14 cellular contexts compared by ENCODE assay signal in the genomic region with DNA sequence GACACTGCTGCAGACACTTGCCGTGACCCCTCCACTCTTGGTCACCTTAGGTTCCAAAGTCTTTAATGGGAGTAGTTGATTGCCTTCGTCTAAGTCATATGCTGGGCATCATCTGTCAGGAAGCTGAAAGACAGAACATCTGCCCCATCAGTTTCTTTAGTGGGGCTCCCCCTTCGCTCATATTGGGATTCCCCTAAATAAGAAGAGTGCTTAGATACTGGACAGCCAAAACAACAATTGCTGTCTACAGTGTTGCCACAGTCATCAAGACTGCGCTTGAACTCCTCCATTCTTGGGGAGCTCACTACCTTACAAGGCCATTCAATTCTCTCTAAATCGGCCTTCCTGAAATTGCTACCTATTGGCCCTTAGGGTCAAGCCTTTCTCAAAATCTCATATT. TPM values are rescaled to one million over a fixed set of nuclear protein-coding genes. Genes with fewer than 3 reads are reported as not detected.
A peak's percentile ranks its signal among the peaks of the same experiment; 100 is the strongest.
DNase-seq lines count a peak whose midpoint lies in the region; ATAC-seq and TF ChIP-seq lines count a peak whose summit lies in the region.
"Had no signal": no experiment of that assay in that cellular context is flagged by ENCODE, and none has a peak within 500 bp of the region (broad histone marks: within the 10 kb centered on the region; RNA-seq: fewer than 3 reads in every experiment).

No MANE protein-coding gene starts in this region.

- intact Hi-C loops in Right ventricle myocardium superior (cut with DNase I) = no loop called here

- H3K27me3 ChIP-seq in osteoblast (ENCODE audit: insufficient read depth, low read length) = no peaks in the 10 kb centered on the region
- H3K27me3 ChIP-seq: SJSA1, thyroid gland had no signal

- TF ChIP-seq CTCF in osteoblast (IDR thresholded peaks at IDR 0.05; ENCODE audit: extremely low read depth, low read depth, low read length) = no peak

- no peak overlapping the region for H3K4me2 ChIP-seq in osteoblast (ENCODE audit: insufficient read depth, low read length)

- H3K4me1 ChIP-seq in osteoblast (ENCODE audit: insufficient read depth, low read length) = peaks cover 31% of the 10 kb centered on the region
- H3K4me1 ChIP-seq: thyroid gland had no signal

- peak overlapping the region; percentile 82 to 96 (median 87) for H3K27ac Mint-ChIP-seq in IgD-negative memory B cell
- H3K27ac Mint-ChIP-seq in T-helper 2 cell treated with Interferon-gamma antibody and Interleukin-4, amounts not matched to agents 5 μg/mL and 100 μg/mL, for 36 hours = no peak overlapping the region

- H3K36me3 Mint-ChIP-seq in IgD-negative memory B cell = no peaks in the 10 kb centered on the region
- no peaks in the 10 kb centered on the region for H3K36me3 Mint-ChIP-seq in T-helper 2 cell treated with Interferon-gamma antibody and Interleukin-4, amounts not matched to agents 5 μg/mL and 100 μg/mL, for 36 hours (ENCODE audit: low read depth)

- no peak overlapping the region for H3K27ac ChIP-seq in osteoblast (ENCODE audit: low read depth, low read length)
- H3K27ac ChIP-seq: esophagus muscularis mucosa, SJSA1, thyroid gland had no signal

- peaks cover 76% of the 10 kb centered on the region for H3K79me2 ChIP-seq in osteoblast (ENCODE audit: insufficient read depth, low read length)

- peaks cover 1% of the 10 kb centered on the region for H3K27me3 Mint-ChIP-seq in IgD-negative memory B cell
- H3K27me3 Mint-ChIP-seq in T-helper 2 cell treated with Interferon-gamma antibody and Interleukin-4, amounts not matched to agents 5 μg/mL and 100 μg/mL, for 36 hours (ENCODE audit: low read depth) = peaks cover 2% of the 10 kb centered on the region

- peak overlapping the region in 1 of 4 donors; percentile 77 for H3K4me3 Mint-ChIP-seq in IgD-negative memory B cell
- no peak overlapping the region for H3K4me3 Mint-ChIP-seq in T-helper 2 cell treated with Interferon-gamma antibody and Interleukin-4, amounts not matched to agents 5 μg/mL and 100 μg/mL, for 36 hours

- peak; percentile 44 for ATAC-seq in GM18511 (IDR thresholded peaks at IDR 0.05; ENCODE audit: unreplicated experiment)
- ATAC-seq in GM21723 (IDR thresholded peaks at IDR 0.05; ENCODE audit: unreplicated experiment) = peak; percentile 60
- ATAC-seq in Right ventricle myocardium superior (ENCODE audit: poor library complexity) = no peak

- H3K9me3 ChIP-seq in osteoblast (ENCODE audit: low read depth, low read length) = no peaks in the 10 kb centered on the region
- H3K9me3 ChIP-seq: esophagus muscularis mucosa, SJSA1, thyroid gland had no signal

- H3K36me3 ChIP-seq in osteoblast (ENCODE audit: insufficient read depth, low read length) = no peaks in the 10 kb centered on the region
- H3K36me3 ChIP-seq: esophagus muscularis mucosa, SJSA1, thyroid gland had no signal

- no peak overlapping the region for H3K4me3 ChIP-seq in osteoblast (ENCODE audit: insufficient read depth, low read length)
- H3K4me3 ChIP-seq: esophagus muscularis mucosa, lung, SJSA1, thyroid gland had no signal

- H2AFZ ChIP-seq in osteoblast (ENCODE audit: low read length) = no peak overlapping the region

- DNase-seq in osteoblast (ENCODE audit: insufficient read length, low spot score, missing footprints) (peak; percentile 26), DMS 273 treated with DMSO at 0.1 percent for 48 hours (lab: John Stamatoyannopoulos, UW) (no peak), Right ventricle myocardium superior (no peak), DMS 273 (lab: John Stamatoyannopoulos, UW; ENCODE audit: unreplicated experiment) (no peak)
- no peak for DNase-seq in T-helper 2 cell treated with Interferon-gamma antibody and Interleukin-4, amounts not matched to agents 5 μg/mL and 100 μg/mL, for 36 hours (ENCODE audit: low spot score)
- DNase-seq: NCI-H2081 treated with DMSO at 0.1 percent for 48 hours, occipital lobe, thyroid gland had no signal

- no peaks in the 10 kb centered on the region for H4K20me1 ChIP-seq in osteoblast (ENCODE audit: insufficient read depth, low read length)

- H3K9me3 Mint-ChIP-seq in IgD-negative memory B cell = no peaks in the 10 kb centered on the region
- no peaks in the 10 kb centered on the region for H3K9me3 Mint-ChIP-seq in T-helper 2 cell treated with Interferon-gamma antibody and Interleukin-4, amounts not matched to agents 5 μg/mL and 100 μg/mL, for 36 hours

- H3K4me1 Mint-ChIP-seq in IgD-negative memory B cell = peaks cover 36 to 43% (median 42%) of the 10 kb centered on the region in 3 donors
- H3K4me1 Mint-ChIP-seq in T-helper 2 cell treated with Interferon-gamma antibody and Interleukin-4, amounts not matched to agents 5 μg/mL and 100 μg/mL, for 36 hours (ENCODE audit: low read depth) = peaks cover 24% of the 10 kb centered on the region

RNA-seq across cellular contexts. Expression of gene UBASH3B, which starts 58.5 kb away (rescaled TPM):
- polyA plus RNA-seq in IgD-negative memory B cell = 1.3 TPM
- 9.1 and 21.4 TPM in 2 replicates for total RNA-seq in osteoblast
- total RNA-seq in Right ventricle myocardium superior = 2.5 TPM
